In genomic region chr3:176953106-176954080, GRCh38 we compare ENCODE assay signal across 12 cellular contexts.
A peak's percentile ranks its signal among the peaks of the same experiment; 100 is the strongest.
DNase-seq lines count a peak whose midpoint lies in the region; ATAC-seq, FAIRE-seq and TF ChIP-seq lines count a peak whose summit lies in the region.
"Had no signal": no experiment of that assay in that cellular context is flagged by ENCODE, and none has a peak within 500 bp of the region (broad histone marks: within the 10 kb centered on the region; RNA-seq: fewer than 3 reads in every experiment).

No MANE protein-coding gene starts in this region.

- TF ChIP-seq CTCF in left ventricle myocardium inferior (IDR thresholded peaks at IDR 0.05; ENCODE audit: borderline replicate concordance), result no peak

- H3K4me3 ChIP-seq in adipocyte (ENCODE audit: low read length) (peak overlapping the region; percentile 34), left ventricle myocardium inferior (no peak overlapping the region), small intestine (ENCODE audit: low read depth in 1 of 2, low read length in 2 of 2) (no peak overlapping the region)

- H3K27me3 ChIP-seq in adipocyte (replicated peaks; ENCODE audit: control insufficient read depth, insufficient read depth, low read length) (no peaks in the 10 kb centered on the region), left ventricle myocardium inferior (ENCODE audit: low read depth) (no peaks in the 10 kb centered on the region), small intestine (ENCODE audit: control insufficient read depth in 2 of 2, insufficient read depth in 2 of 2, low read length in 2 of 2) (no peaks in the 10 kb centered on the region)

- H3K9ac ChIP-seq in adipocyte (ENCODE audit: low read length), result no peak overlapping the region

- H3K27ac ChIP-seq in left ventricle myocardium inferior (replicated peaks) (peak overlapping the region; percentile 69), small intestine (ENCODE audit: low read depth in 1 of 2, low read length in 1 of 2) (no peak overlapping the region)

- peak; percentile 73 for DNase-seq in H4 (ENCODE audit: low spot score)
- peak; percentile 71 for DNase-seq in adipocyte (ENCODE audit: low read depth)
- peak; percentile 78 for DNase-seq in left ventricle myocardium inferior
- peak; percentile 5 for DNase-seq in small intestine
- DNase-seq in hippocampal formation (lab: John Stamatoyannopoulos, UW), result no peak
- no peak for DNase-seq in stimulated activated naive CD8-positive, alpha-beta T cell treated with anti-CD3 and anti-CD28 coated beads, Interleukin-15, Interleukin-2, amounts not matched to agents 100 U/mL and 50 U/mL, for 24 hours
- no peak for DNase-seq in epidermal melanocyte (ENCODE audit: insufficient read length, low spot score)
- DNase-seq: DMS79; NCI-H524; stimulated activated CD8-positive, alpha-beta memory T cell treated with anti-CD3 and anti-CD28 coated beads, Interleukin-4, amount 100 ng/mL, for 48 hours; T1000 had no signal

- H3K9me3 ChIP-seq in adipocyte (ENCODE audit: control insufficient read depth, low read length) (no peaks in the 10 kb centered on the region), left ventricle myocardium inferior (replicated peaks) (no peaks in the 10 kb centered on the region), small intestine (ENCODE audit: control insufficient read depth, low read depth) (no peaks in the 10 kb centered on the region)

- FAIRE-seq in small intestine (lab: Jason Lieb, UNC), result no peak

- ATAC-seq in stimulated activated naive CD8-positive, alpha-beta T cell treated with anti-CD3 and anti-CD28 coated beads, Interleukin-15, Interleukin-2, amounts not matched to agents 100 U/mL and 50 U/mL, for 24 hours, result no peak
- ATAC-seq in GM21360 (IDR thresholded peaks at IDR 0.05; ENCODE audit: unreplicated experiment), result no peak

- WGBS in small intestine, 3 donors, result 42 to 54% (median 43%) methylated on average over 7 of the region's 7 CpGs

- H3K36me3 ChIP-seq in adipocyte (ENCODE audit: control insufficient read depth, insufficient read depth, low read length, severe bottlenecking), result no peaks in the 10 kb centered on the region
- no peaks in the 10 kb centered on the region for H3K36me3 ChIP-seq in left ventricle myocardium inferior
- H3K36me3 ChIP-seq in small intestine (ENCODE audit: control insufficient read depth in 2 of 2, insufficient read depth in 2 of 2, low read length in 2 of 2), result no peaks in the 10 kb centered on the region

- intact Hi-C loops in left ventricle myocardium inferior (cut with micrococcal nuclease), result no loop called here

- H3K4me1 ChIP-seq in adipocyte (ENCODE audit: control insufficient read depth, insufficient read depth, low read length) (peaks cover 34% of the 10 kb centered on the region), left ventricle myocardium inferior (peaks cover 38% of the 10 kb centered on the region), small intestine (ENCODE audit: control insufficient read depth in 2 of 2, insufficient read depth in 1 of 2, low read depth in 1 of 2, low read length in 1 of 2) (no peaks in the 10 kb centered on the region)

Comparison
In these comparisons a context has a peak if more than half of its experiments do, and no peak if none do; other contexts are left out.
1. DNase-seq: peak in H4 (single experiment), adipocyte (single experiment), left ventricle myocardium inferior (single experiment) and small intestine (single experiment); none in hippocampal formation (0 of 2), stimulated activated naive CD8-positive, alpha-beta T cell treated with anti-CD3 and anti-CD28 coated beads, Interleukin-15, Interleukin-2, amounts not matched to agents 100 U/mL and 50 U/mL, for 24 hours (single experiment) and epidermal melanocyte (single experiment).